ENCODE assay signal across 33 cellular contexts in the genomic region with DNA sequence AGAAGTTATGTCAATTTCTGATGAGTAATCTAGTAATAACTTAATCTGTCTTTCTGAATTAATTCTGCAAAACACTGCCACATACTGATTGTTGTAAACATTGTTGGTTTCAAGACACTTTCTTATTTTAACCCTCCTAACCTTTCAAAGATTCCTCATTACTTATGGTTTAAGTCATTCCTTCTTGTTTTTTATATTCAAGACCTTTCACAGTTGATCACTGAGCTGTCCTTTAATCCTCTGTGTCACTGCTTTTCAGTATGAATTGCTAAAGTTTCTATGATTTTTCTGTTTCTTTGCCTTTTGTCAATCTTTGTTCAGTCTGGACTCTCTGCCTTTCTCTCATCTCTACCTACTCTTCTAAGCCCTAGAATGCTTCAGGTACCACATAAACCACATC.
"Had no signal": no experiment of that assay in that cellular context is flagged by ENCODE, and none has a peak within 500 bp of the region (broad histone marks: within the 10 kb centered on the region; RNA-seq: fewer than 3 reads in every experiment).

No MANE protein-coding gene starts in this region.

- H3K27ac Mint-ChIP-seq: activated naive CD8-positive, alpha-beta T cell treated with anti-CD3 and anti-CD28 coated beads, Interleukin-2, amount 50 U/mL, for 24 hours; activated T-helper 1 cell treated with anti-CD3 and anti-CD28 coated beads, Interleukin-12 subunit alpha, Interleukin-12 subunit beta, Interleukin-2, Interleukin-4 antibody, amounts not matched to agents 30 ng/mL and 10 ng/mL and 1 ng/mL, durations not matched to agents 14 hours and 24 hours and 36 hours; neural progenitor cell; stimulated activated naive B cell treated with anti-CD40 and anti-IgM and Interleukin-4, amounts not matched to agents 10 μg/mL and 1 μg/mL and 100 μg/mL, for 72 hours; T-helper 2 cell treated with Interferon-gamma antibody and Interleukin-4, amounts not matched to agents 5 μg/mL and 100 μg/mL, for 36 hours had no signal

- H3K4me1 Mint-ChIP-seq: activated naive CD8-positive, alpha-beta T cell treated with anti-CD3 and anti-CD28 coated beads, Interleukin-2, amount 50 U/mL, for 24 hours; neural progenitor cell had no signal

- H3K4me1 ChIP-seq: breast epithelium, neural progenitor cell, right atrium auricular region, upper lobe of right lung had no signal

- H3K27ac ChIP-seq: breast epithelium, epithelial cell of prostate, neural progenitor cell, right atrium auricular region, stomach, thyroid gland, upper lobe of right lung had no signal

- H3K4me2 ChIP-seq: neural progenitor cell, smooth muscle cell had no signal

- ATAC-seq: activated naive CD8-positive, alpha-beta T cell treated with anti-CD3 and anti-CD28 coated beads, Interleukin-2, amount 50 U/mL, for 24 hours; left cardiac atrium; left ventricle myocardium superior; naive thymus-derived CD8-positive, alpha-beta T cell; upper lobe of right lung had no signal

- H3K36me3 ChIP-seq: breast epithelium, esophagus squamous epithelium, neural progenitor cell, right atrium auricular region, stomach, thyroid gland, upper lobe of right lung had no signal

- H3K9ac ChIP-seq: neural progenitor cell had no signal

- H2AFZ ChIP-seq: neural progenitor cell had no signal

- H3K27me3 ChIP-seq: breast epithelium, esophagus squamous epithelium, neural progenitor cell, right atrium auricular region, stomach, thyroid gland, upper lobe of right lung had no signal

- H3K36me3 Mint-ChIP-seq: neural progenitor cell had no signal

- H3K9me3 Mint-ChIP-seq: activated naive CD8-positive, alpha-beta T cell treated with anti-CD3 and anti-CD28 coated beads, Interleukin-2, amount 50 U/mL, for 24 hours; activated T-helper 1 cell treated with anti-CD3 and anti-CD28 coated beads, Interleukin-12 subunit alpha, Interleukin-12 subunit beta, Interleukin-2, Interleukin-4 antibody, amounts not matched to agents 30 ng/mL and 10 ng/mL and 1 ng/mL, durations not matched to agents 14 hours and 24 hours and 36 hours; naive thymus-derived CD8-positive, alpha-beta T cell; neural progenitor cell; T-helper 2 cell treated with Interferon-gamma antibody and Interleukin-4, amounts not matched to agents 5 μg/mL and 100 μg/mL, for 36 hours had no signal

- H3K27me3 Mint-ChIP-seq: activated naive CD8-positive, alpha-beta T cell treated with anti-CD3 and anti-CD28 coated beads, Interleukin-2, amount 50 U/mL, for 24 hours; naive thymus-derived CD8-positive, alpha-beta T cell; stimulated activated naive B cell treated with anti-CD40 and anti-IgM and Interleukin-4, amounts not matched to agents 10 μg/mL and 1 μg/mL and 100 μg/mL, for 72 hours had no signal

- FAIRE-seq: endometrium, frontal cortex, keratinocyte had no signal

- DNase-seq: activated CD4-positive, alpha-beta T cell treated with anti-CD3 and anti-CD28 coated beads for 4 hours; activated CD4-positive, alpha-beta T cell treated with anti-CD3 and anti-CD28 coated beads, Interleukin-2, amount 50 U/mL, for 48 hours; activated CD4-positive, CD25-positive, alpha-beta regulatory T cell; activated CD8-positive, alpha-beta memory T cell treated with anti-CD3 and anti-CD28 coated beads for 24 hours; activated gamma-delta T cell treated with Interleukin-2 at 50 U/mL for 16 hours; activated naive CD4-positive, alpha-beta T cell treated with anti-CD3 and anti-CD28 coated beads, Interleukin-2, amount 50 U/mL, for 16 hours; activated naive CD8-positive, alpha-beta T cell treated with anti-CD3 and anti-CD28 coated beads, Interleukin-2, amount 50 U/mL, for 24 hours; amygdala; central memory CD4-positive, alpha-beta T cell; dermis blood vessel endothelial cell; effector CD8-positive, alpha-beta T cell; esophagus squamous epithelium; left cardiac atrium; left ventricle myocardium superior; naive thymus-derived CD8-positive, alpha-beta T cell; stimulated activated CD4-positive, alpha-beta T cell treated with anti-CD3 and anti-CD28 coated beads, Interleukin-1b, Interleukin-23, amount 100 ng/mL, for 48 hours; stimulated activated CD4-positive, alpha-beta T cell treated with anti-CD3 and anti-CD28 coated beads, Interleukin-4, amount 100 ng/mL, for 4 hours; stimulated activated CD8-positive, alpha-beta memory T cell treated with anti-CD3 and anti-CD28 coated beads, Interleukin-4, amount 100 ng/mL, for 48 hours; stimulated activated naive B cell treated with anti-CD40 and anti-IgM and Interleukin-4, amounts not matched to agents 10 μg/mL and 1 μg/mL and 100 μg/mL, for 72 hours; stomach; T-helper 1 cell; thyroid gland; upper lobe of right lung had no signal

- H3K4me3 Mint-ChIP-seq: activated naive CD8-positive, alpha-beta T cell treated with anti-CD3 and anti-CD28 coated beads, Interleukin-2, amount 50 U/mL, for 24 hours; activated T-helper 1 cell treated with anti-CD3 and anti-CD28 coated beads, Interleukin-12 subunit alpha, Interleukin-12 subunit beta, Interleukin-2, Interleukin-4 antibody, amounts not matched to agents 30 ng/mL and 10 ng/mL and 1 ng/mL, durations not matched to agents 14 hours and 24 hours and 36 hours; naive thymus-derived CD8-positive, alpha-beta T cell; neural progenitor cell; stimulated activated naive B cell treated with anti-CD40 and anti-IgM and Interleukin-4, amounts not matched to agents 10 μg/mL and 1 μg/mL and 100 μg/mL, for 72 hours; T-helper 2 cell treated with Interferon-gamma antibody and Interleukin-4, amounts not matched to agents 5 μg/mL and 100 μg/mL, for 36 hours had no signal

- H3K9me3 ChIP-seq: breast epithelium, esophagus squamous epithelium, right atrium auricular region, stomach, thyroid gland, upper lobe of right lung had no signal

- H3K4me3 ChIP-seq: breast epithelium, esophagus squamous epithelium, neural progenitor cell, right atrium auricular region, smooth muscle cell, stomach, thyroid gland, upper lobe of right lung had no signal
